ENCODE assay signal across 21 cellular contexts in genomic region chr2:98233941-98234340, GRCh38.
"Had no signal": no experiment of that assay in that cellular context is flagged by ENCODE, and none has a peak within 500 bp of the region (broad histone marks: within the 10 kb centered on the region; RNA-seq: fewer than 3 reads in every experiment).

No MANE protein-coding gene starts in this region.

- ATAC-seq: K562, T-helper 17 cell had no signal

- DNase-seq: activated B cell treated with CpG ODN at 0.5 μM for 24 hours; activated CD4-positive, alpha-beta T cell treated with anti-CD3 and anti-CD28 coated beads for 1 hour; activated CD4-positive, alpha-beta T cell treated with anti-CD3 and anti-CD28 coated beads, Interleukin-2, amount 10 ng/mL, durations not matched to agents 24 days and 14 days; activated CD4-positive, alpha-beta T cell treated with anti-CD3 and anti-CD28 coated beads, Interleukin-2, amount 50 U/mL, for 48 hours; activated CD8-positive, alpha-beta memory T cell treated with anti-CD3 and anti-CD28 coated beads for 24 hours; activated naive CD4-positive, alpha-beta T cell treated with anti-CD3 and anti-CD28 coated beads, Interleukin-2, amount 50 U/mL, for 16 hours; activated naive CD8-positive, alpha-beta T cell treated with anti-CD3 and anti-CD28 coated beads, Interleukin-2, amount 10 ng/mL, durations not matched to agents 7 days and 5 days; activated T-cell treated with anti-CD3 and anti-CD28 coated beads, Interleukin-2, amount 50 U/mL, for 48 hours; adrenal gland; anterior cingulate cortex; Kasumi-1; NCI-H1092; NCI-H1930; NCI-H345; NCI-H510A treated with DMSO at 0.1 percent for 48 hours; Peyer's patch; SHP77 treated with DMSO at 0.1 percent for 48 hours; T-helper 17 cell; T-helper 9 cell had no signal

- H3K27ac ChIP-seq: adrenal gland, Peyer's patch, RWPE1 had no signal

- H3K4me1 ChIP-seq: adrenal gland, Peyer's patch had no signal

- H3K9me3 ChIP-seq: adrenal gland, Peyer's patch had no signal

- H3K27me3 ChIP-seq: adrenal gland, Peyer's patch had no signal

- H3K36me3 ChIP-seq: adrenal gland, Peyer's patch had no signal

- H3K4me3 ChIP-seq: adrenal gland, K562, Peyer's patch had no signal
